Comparison of ENCODE assay signal across 16 cellular contexts in genomic region chr7:110962826-110963225, GRCh38.
DNase-seq lines count a peak whose midpoint lies in the region; ATAC-seq, FAIRE-seq and TF ChIP-seq lines count a peak whose summit lies in the region.
"Had no signal": no experiment of that assay in that cellular context is flagged by ENCODE, and none has a peak within 500 bp of the region (broad histone marks: within the 10 kb centered on the region; RNA-seq: fewer than 3 reads in every experiment).

No MANE protein-coding gene starts in this region.

- peak overlapping the region; percentile 13; the same call in 1 of the 2 replicates for H3K4me3 ChIP-seq in MM.1S (ENCODE audit: low read length)
- no peak overlapping the region for H3K4me3 ChIP-seq in kidney (ENCODE audit: low read length in 2 of 2)
- no peak overlapping the region for H3K4me3 ChIP-seq in prostate gland
- H3K4me3 ChIP-seq: BLaER1 treated with 17β-estradiol and CSF1 and Interleukin-3, amounts not matched to agents 10 nM and 100 nM; HAP-1 had no signal

- H3F3A ChIP-seq in MM.1S (ENCODE audit: insufficient read depth, low read length), result 0 out of 2 replicates have a peak, but pooled peaks cover 10% of the 10 kb centered on the region

- TF ChIP-seq POLR2A in H54 (IDR thresholded peaks at IDR 0.05; ENCODE audit: low read depth, low read length) (no peak), prostate gland (IDR thresholded peaks at IDR 0.05) (no peak)

- H3K4me1 ChIP-seq in MM.1S (ENCODE audit: low read length) (peaks cover 12% of the 10 kb centered on the region), kidney (ENCODE audit: control insufficient read depth in 1 of 2, insufficient read depth in 1 of 2, low read depth in 1 of 2, low read length in 2 of 2) (no peaks in the 10 kb centered on the region), prostate gland (replicated peaks) (no peaks in the 10 kb centered on the region)
- H3K4me1 ChIP-seq: HAP-1 had no signal

- ATAC-seq in sciatic nerve, result no peak
- ATAC-seq: CD8-positive, alpha-beta T cell had no signal

- H3K27ac ChIP-seq in MM.1S (ENCODE audit: low read length) (peak overlapping the region; percentile 34; the same call in 1 of the 2 replicates), kidney (ENCODE audit: low read depth in 2 of 2, low read length in 2 of 2) (no peak overlapping the region), prostate gland (no peak overlapping the region)
- H3K27ac ChIP-seq: BLaER1 treated with 17β-estradiol and CSF1 and Interleukin-3, amounts not matched to agents 10 nM and 100 nM had no signal

- TF ChIP-seq CTCF in MM.1S (IDR thresholded peaks at IDR 0.05; ENCODE audit: low read length) (no peak), kidney (IDR thresholded peaks at IDR 0.05; ENCODE audit: borderline replicate concordance, extremely low read depth, insufficient read depth) (no peak), prostate gland (IDR thresholded peaks at IDR 0.05) (no peak)

- WGBS in prostate gland, result 64% methylated on average over 3 of the region's 3 CpGs

- FAIRE-seq in H54 (lab: Jason Lieb, UNC) (peak; percentile 50), RCC 7860 (lab: Jason Lieb, UNC) (peak; percentile 51), kidney (lab: Jason Lieb, UNC) (peak; percentile 17)
- FAIRE-seq: GM19239, H1 had no signal

- H3K79me2 ChIP-seq in MM.1S (ENCODE audit: low read length), result no peaks in the 10 kb centered on the region

- no peaks in the 10 kb centered on the region for H3K9me3 ChIP-seq in MM.1S (replicated peaks; ENCODE audit: insufficient read depth, low read length)
- no peaks in the 10 kb centered on the region for H3K9me3 ChIP-seq in kidney (ENCODE audit: control insufficient read depth in 1 of 2, low read length in 2 of 2)
- H3K9me3 ChIP-seq in prostate gland, result no peaks in the 10 kb centered on the region
- H3K9me3 ChIP-seq: BLaER1 treated with 17β-estradiol and CSF1 and Interleukin-3, amounts not matched to agents 10 nM and 100 nM; HAP-1 had no signal

- H3K27me3 ChIP-seq in MM.1S (replicated peaks; ENCODE audit: insufficient read depth, low read length) (no peaks in the 10 kb centered on the region), prostate gland (replicated peaks; ENCODE audit: insufficient read depth) (no peaks in the 10 kb centered on the region)
- H3K27me3 ChIP-seq: BLaER1 treated with 17β-estradiol and CSF1 and Interleukin-3, amounts not matched to agents 10 nM and 100 nM had no signal

- peak overlapping the region; percentile 3; the same call in 1 of the 2 replicates for H2AFZ ChIP-seq in MM.1S (ENCODE audit: low read length)

- peak overlapping the region; percentile 41 for H3K4me2 ChIP-seq in MM.1S (ENCODE audit: low read depth, low read length)
- H3K4me2 ChIP-seq: BLaER1 treated with 17β-estradiol and CSF1 and Interleukin-3, amounts not matched to agents 10 nM and 100 nM had no signal

- no peaks in the 10 kb centered on the region for H3K36me3 ChIP-seq in MM.1S (replicated peaks; ENCODE audit: insufficient read depth, low read length)
- no peaks in the 10 kb centered on the region for H3K36me3 ChIP-seq in kidney (ENCODE audit: control insufficient read depth in 1 of 2, insufficient read depth in 2 of 2, low read length in 2 of 2)
- H3K36me3 ChIP-seq in prostate gland, result no peaks in the 10 kb centered on the region
- H3K36me3 ChIP-seq: BLaER1 treated with 17β-estradiol and CSF1 and Interleukin-3, amounts not matched to agents 10 nM and 100 nM; HAP-1 had no signal

- H3K9me2 ChIP-seq in MM.1S (replicated peaks; ENCODE audit: insufficient read depth, low read length), result no peaks in the 10 kb centered on the region

- H3K9ac ChIP-seq in MM.1S (ENCODE audit: low read length), result no peak overlapping the region; the same call in 1 of the 2 replicates
- no peak overlapping the region for H3K9ac ChIP-seq in kidney (ENCODE audit: low read length in 2 of 2)
- H3K9ac ChIP-seq: BLaER1 treated with 17β-estradiol and CSF1 and Interleukin-3, amounts not matched to agents 10 nM and 100 nM had no signal

- DNase-seq in H54 (ENCODE audit: insufficient read length, low spot score) (no peak), MM.1S (peak; percentile 87), RCC 7860 (ENCODE audit: low spot score) (no peak), kidney (no peak), sciatic nerve (ENCODE audit: low spot score) (no peak), prostate gland (ENCODE audit: low spot score) (no peak), activated gamma-delta T cell (lab: John Stamatoyannopoulos, UW) (no peak)
- DNase-seq in NK-92 treated with Interleukin-12 subunit alpha and Interleukin-12 subunit beta, amount 100 ng/mL, for 24 hours (lab: John Stamatoyannopoulos, UW), result no peak
- DNase-seq: Calu3; CD8-positive, alpha-beta T cell; DMS79 treated with DMSO at 0.1 percent for 48 hours; GF-D8 had no signal

- intact Hi-C loops in kidney (cut with DNase I), result no loop called here
- intact Hi-C loops in sciatic nerve (cut with DNase I), result no loop called here
- intact Hi-C loops in prostate gland (cut with DNase I), result no loop called here

- no peaks in the 10 kb centered on the region for H4K20me1 ChIP-seq in MM.1S (ENCODE audit: insufficient read depth, low read length)
- H4K20me1 ChIP-seq: BLaER1 treated with 17β-estradiol and CSF1 and Interleukin-3, amounts not matched to agents 10 nM and 100 nM had no signal
